Comparison of ENCODE assay signal across 11 cellular contexts in genomic region chr2:43276517-43276931, GRCh38. TPM values are rescaled to one million over a fixed set of nuclear protein-coding genes. Genes with fewer than 3 reads are reported as not detected.
DNase-seq lines count a peak whose midpoint lies in the region; ATAC-seq, FAIRE-seq and TF ChIP-seq lines count a peak whose summit lies in the region.
"Had no signal": no experiment of that assay in that cellular context is flagged by ENCODE, and none has a peak within 500 bp of the region (broad histone marks: within the 10 kb centered on the region; RNA-seq: fewer than 3 reads in every experiment).

No MANE protein-coding gene starts in this region.

- H3K4me1 Mint-ChIP-seq in activated naive CD4-positive, alpha-beta T cell treated with anti-CD3 and anti-CD28 coated beads, Interleukin-2, amount 10 ng/mL, durations not matched to agents 7 days and 5 days = no peaks in the 10 kb centered on the region

- H3K27me3 ChIP-seq in endothelial cell of umbilical vein (ENCODE audit: control insufficient read depth in 2 of 2, insufficient read depth in 2 of 2, low read length in 2 of 2) (no peaks in the 10 kb centered on the region), lower lobe of right lung (ENCODE audit: low read depth) (no peaks in the 10 kb centered on the region), stomach (no peaks in the 10 kb centered on the region)

- no peak for TF ChIP-seq EP300 in stomach (IDR thresholded peaks at IDR 0.05)

- H3K9me3 Mint-ChIP-seq in activated naive CD4-positive, alpha-beta T cell treated with anti-CD3 and anti-CD28 coated beads, Interleukin-2, amount 10 ng/mL, durations not matched to agents 7 days and 5 days = no peaks in the 10 kb centered on the region
- H3K9me3 Mint-ChIP-seq: activated T-helper 2 cell treated with anti-CD3 and anti-CD28 coated beads, Interferon-gamma antibody, Interleukin-2, Interleukin-4, amounts not matched to agents 10 μg/mL and 5 μg/mL and 100 μg/mL, durations not matched to agents 14 hours and 24 hours and 36 hours had no signal

- 24 to 45% (median 29%) methylated on average over 5 of the region's 5 CpGs for WGBS in stomach, 5 donors

- peak; percentile 38 for FAIRE-seq in endothelial cell of umbilical vein (lab: Jason Lieb, UNC)

- no peaks in the 10 kb centered on the region for H3K9me1 ChIP-seq in endothelial cell of umbilical vein (replicated peaks; ENCODE audit: control insufficient read depth, extremely low read depth, insufficient read depth, low read length)

- H3K36me3 Mint-ChIP-seq in activated naive CD4-positive, alpha-beta T cell treated with anti-CD3 and anti-CD28 coated beads, Interleukin-2, amount 10 ng/mL, durations not matched to agents 7 days and 5 days = peaks cover 10% of the 10 kb centered on the region

- no TSS peak for BruUV-seq in endothelial cell of umbilical vein (replicated peaks; lab: Mats Ljungman, UMichigan)

- CTCF ChIA-PET in endothelial cell of umbilical vein (lab: Charles Lee) = interaction anchor here (0.9 to 1.5 kb wide), 6 partner anchors 10 to 208 kb away, joined by 3 to 4 read pairs (median 3); no protein-coding TSS in a partner anchor
- CTCF ChIA-PET in activated naive CD4-positive, alpha-beta T cell treated with anti-CD3 and anti-CD28 coated beads, Interleukin-2, amount 10 ng/mL, durations not matched to agents 7 days and 5 days (lab: Charles Lee) = interaction anchor here (1.1 kb wide), 1 partner anchor 207 kb away, joined by 3 read pairs; no protein-coding TSS in a partner anchor

- H3K27ac ChIP-seq in endothelial cell of umbilical vein (ENCODE audit: insufficient read depth, low read depth, low read length) = no peak overlapping the region
- H3K27ac ChIP-seq in lower lobe of right lung = peak overlapping the region; percentile 57
- peak overlapping the region; percentile 4 to 72 (median 68) for H3K27ac ChIP-seq in stomach
- H3K27ac ChIP-seq: RWPE1 had no signal

- peaks cover 0 to 2% of the 10 kb centered on the region in 2 experiments for H3K36me3 ChIP-seq in endothelial cell of umbilical vein (ENCODE audit: control insufficient read depth in 2 of 2, extremely low read depth in 1 of 2, insufficient read depth in 2 of 2, low read length in 2 of 2)
- peaks cover 1% of the 10 kb centered on the region for H3K36me3 ChIP-seq in lower lobe of right lung
- peaks cover 0 to 27% (median 21%) of the 10 kb centered on the region in 4 donors for H3K36me3 ChIP-seq in stomach

- no peaks in the 10 kb centered on the region for H3K27me3 Mint-ChIP-seq in activated naive CD4-positive, alpha-beta T cell treated with anti-CD3 and anti-CD28 coated beads, Interleukin-2, amount 10 ng/mL, durations not matched to agents 7 days and 5 days

- no peaks in the 10 kb centered on the region for H3K79me2 ChIP-seq in endothelial cell of umbilical vein (ENCODE audit: control insufficient read depth, insufficient read depth, low read length)

- dilution Hi-C loops in endothelial cell of umbilical vein (cut with MboI; ENCODE audit: extremely low pct_ligation_motif_present, low sequenced_read_pairs) = no loop called here

- no peaks in the 10 kb centered on the region for H3K9me3 ChIP-seq in endothelial cell of umbilical vein (replicated peaks; ENCODE audit: control insufficient read depth, insufficient read depth, low read length)
- no peaks in the 10 kb centered on the region for H3K9me3 ChIP-seq in lower lobe of right lung
- no peaks in the 10 kb centered on the region for H3K9me3 ChIP-seq in stomach

- TF ChIP-seq CTCF in endothelial cell of umbilical vein (IDR thresholded peaks at IDR 0.05; ENCODE audit: extremely low read depth in 1 of 2, insufficient read depth in 1 of 2, low read depth in 1 of 2, low read length in 2 of 2) = no peak
- TF ChIP-seq CTCF in lower lobe of right lung (IDR thresholded peaks at IDR 0.05) = no peak
- TF ChIP-seq CTCF in stomach (IDR thresholded peaks at IDR 0.05) = no peak

- no peaks in the 10 kb centered on the region for H4K20me1 ChIP-seq in endothelial cell of umbilical vein (replicated peaks; ENCODE audit: control insufficient read depth, extremely low read depth, insufficient read depth, low read length)

- DNase-seq in M059J (ENCODE audit: low read depth) (peak; percentile 65), endothelial cell of umbilical vein (ENCODE audit: low read depth, low spot score) (no peak), lower lobe of right lung (no peak), stomach (no peak), DMS79 treated with DMSO at 0.1 percent for 48 hours (lab: John Stamatoyannopoulos, UW) (no peak), HPDE6-E6E7 (ENCODE audit: extremely low spot score) (no peak)
- no peak for DNase-seq in activated naive CD4-positive, alpha-beta T cell treated with anti-CD3 and anti-CD28 coated beads, Interleukin-2, amount 10 ng/mL, durations not matched to agents 7 days and 5 days
- no peak for DNase-seq in activated CD4-positive, alpha-beta T cell treated with anti-CD3 and anti-CD28 coated beads for 4 hours
- DNase-seq: activated CD4-positive, CD25-positive, alpha-beta regulatory T cell treated with anti-CD3 and anti-CD28 coated beads, Interleukin-2, amount 50 U/mL, for 72 hours had no signal

- peak overlapping the region; percentile 35 for H2AFZ ChIP-seq in endothelial cell of umbilical vein (ENCODE audit: low read depth, low read length)

- peak overlapping the region; percentile 2 for H3K4me2 ChIP-seq in endothelial cell of umbilical vein (ENCODE audit: insufficient read depth, low read length)

- H3K27ac Mint-ChIP-seq in activated naive CD4-positive, alpha-beta T cell treated with anti-CD3 and anti-CD28 coated beads, Interleukin-2, amount 10 ng/mL, durations not matched to agents 7 days and 5 days = no peak overlapping the region
- H3K27ac Mint-ChIP-seq: activated T-helper 2 cell treated with anti-CD3 and anti-CD28 coated beads, Interferon-gamma antibody, Interleukin-2, Interleukin-4, amounts not matched to agents 10 μg/mL and 5 μg/mL and 100 μg/mL, durations not matched to agents 14 hours and 24 hours and 36 hours had no signal

- H3K4me3 ChIP-seq in endothelial cell of umbilical vein (replicated peaks in 1 of 3; ENCODE audit: insufficient read depth in 1 of 3, low read depth in 1 of 3, low read length in 3 of 3) = no peak overlapping the region
- no peak overlapping the region for H3K4me3 ChIP-seq in lower lobe of right lung
- H3K4me3 ChIP-seq in stomach = no peak overlapping the region

- no peak overlapping the region for H3K4me3 Mint-ChIP-seq in activated naive CD4-positive, alpha-beta T cell treated with anti-CD3 and anti-CD28 coated beads, Interleukin-2, amount 10 ng/mL, durations not matched to agents 7 days and 5 days

- peak; percentile 47 to 63 for ATAC-seq in lower lobe of right lung

- H3K9ac ChIP-seq in endothelial cell of umbilical vein (replicated peaks; ENCODE audit: extremely low read depth, insufficient read depth, low read length) = no peak overlapping the region

- TF ChIP-seq POLR2A in endothelial cell of umbilical vein (IDR thresholded peaks at IDR 0.05; ENCODE audit: low read depth, low read length) (no peak), stomach (IDR thresholded peaks at IDR 0.05) (no peak)

- POLR2A ChIA-PET in endothelial cell of umbilical vein (lab: Charles Lee) = no interaction called here

- intact Hi-C loops in endothelial cell of umbilical vein (cut with micrococcal nuclease) (loop anchor here (2.0 kb wide), 1 partner anchor 18 kb away; no protein-coding TSS in a partner anchor), lower lobe of right lung (cut with DNase I) (no loop called here), stomach (cut with DNase I; ENCODE audit: low total_unique reads) (no loop called here)

- H3K4me1 ChIP-seq in endothelial cell of umbilical vein (ENCODE audit: control insufficient read depth, extremely low read depth, insufficient read depth, low read length) (peaks cover 15% of the 10 kb centered on the region), lower lobe of right lung (peaks cover 15% of the 10 kb centered on the region), stomach (peaks cover 16 to 43% (median 28%) of the 10 kb centered on the region in 4 donors)

TF ChIP-seq in endothelial cell of umbilical vein, 7 proteins besides CTCF, POLR2A, EP300 and RAD21:
- TF ChIP-seq GATA2 (IDR thresholded peaks at IDR 0.05; ENCODE audit: insufficient read depth, insufficient read length, low read depth, low read length) (no peak), FOS (IDR thresholded peaks at IDR 0.05; ENCODE audit: borderline replicate concordance, insufficient read depth, low read length) (no peak), MYC (IDR thresholded peaks at IDR 0.05; ENCODE audit: low read depth, low read length) (no peak), MAX (IDR thresholded peaks at IDR 0.05; ENCODE audit: insufficient read depth, insufficient read length) (no peak), EZH2 (IDR thresholded peaks at IDR 0.05; ENCODE audit: borderline replicate concordance, low read depth, low read length, severe bottlenecking) (no peak), POLR2AphosphoS5 (IDR thresholded peaks at IDR 0.05; ENCODE audit: insufficient read depth, low read depth, low read length) (no peak), JUN (IDR thresholded peaks at IDR 0.05; ENCODE audit: borderline replicate concordance, insufficient read depth, insufficient read length, low read depth) (no peak)

RNA-seq across cellular contexts. Expression of gene ZFP36L2, which starts 50.1 kb away (rescaled TPM):
- total RNA-seq in M059J (2014; rRNA removed; shearing (Covaris generic)) = 2.5 and 5.7 TPM in 2 replicates
- total RNA-seq in endothelial cell of umbilical vein (73.4 and 75.9 TPM in 2 replicates), lower lobe of right lung (136 TPM), stomach (100 to 1,000 TPM in 3 of 5 donors, 10 to 100 TPM in 2; 49.1 to 189 (median 109) TPM)
- polyA plus RNA-seq in endothelial cell of umbilical vein (13.2 and 14.5 TPM in 2 replicates), stomach (10 to 100 TPM; 43.7 to 89.2 (median 44.0) TPM)
- 10.2 and 12.1 TPM in 2 replicates for polyA plus RNA-seq in endothelial cell of umbilical vein (2011; cell fraction: cytosol; rRNA removed)
- 15.6 and 20.8 TPM in 2 replicates for polyA plus RNA-seq in endothelial cell of umbilical vein (2011; cell fraction: nucleus; rRNA removed)
- polyA plus RNA-seq in endothelial cell of umbilical vein (2012) = 28.9 and 35.9 TPM in 2 replicates
- polyA minus RNA-seq in endothelial cell of umbilical vein = 6.9 and 10.8 TPM in 2 replicates
- polyA minus RNA-seq in endothelial cell of umbilical vein (2011; cell fraction: cytosol; rRNA and poly(A)+ RNA removed) = 20.3 TPM
- polyA minus RNA-seq in endothelial cell of umbilical vein (2011; cell fraction: nucleus; rRNA and poly(A)+ RNA removed) = 11.7 and 17.1 TPM in 2 replicates
